21 cellular contexts compared by ENCODE assay signal in the genomic region with DNA sequence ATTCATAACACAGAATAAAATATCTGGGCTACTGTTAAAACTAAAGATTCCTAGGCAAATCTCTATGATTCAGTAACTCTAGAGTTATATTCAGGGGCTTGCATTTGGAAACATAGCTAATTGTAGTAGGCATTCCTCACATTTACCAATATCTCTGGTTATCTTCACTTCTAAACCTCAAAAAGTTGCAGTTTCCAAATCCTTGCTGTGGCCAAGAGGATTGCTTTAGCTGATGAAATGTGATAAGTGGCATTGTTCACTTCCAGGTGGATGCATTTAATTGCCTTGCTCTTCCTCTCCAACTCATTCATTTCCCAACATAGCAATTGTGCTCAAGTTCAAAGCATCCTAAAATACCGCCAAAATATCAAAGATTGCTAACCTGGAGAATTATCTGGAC.
"Had no signal": no experiment of that assay in that cellular context is flagged by ENCODE, and none has a peak within 500 bp of the region (broad histone marks: within the 10 kb centered on the region; RNA-seq: fewer than 3 reads in every experiment).

No MANE protein-coding gene starts in this region.

- H3K9me3 ChIP-seq: lower lobe of right lung, neutrophil, spleen, thoracic aorta, upper lobe of right lung had no signal

- H3K9ac ChIP-seq: parathyroid adenoma had no signal

- H3K79me2 ChIP-seq: parathyroid adenoma had no signal

- H3K27ac ChIP-seq: cardiac muscle cell, epithelial cell of prostate, lower lobe of right lung, neutrophil, parathyroid adenoma, spleen, thoracic aorta, upper lobe of right lung, VCaP had no signal

- H2AFZ ChIP-seq: parathyroid adenoma had no signal

- H3K4me1 ChIP-seq: lower lobe of right lung, parathyroid adenoma, spleen, upper lobe of right lung had no signal

- DNase-seq: activated CD4-positive, alpha-beta T cell treated with anti-CD3 and anti-CD28 coated beads, Interleukin-2, amount 50 U/mL, for 1 hour; activated CD4-positive, CD25-positive, alpha-beta regulatory T cell treated with anti-CD3 and anti-CD28 coated beads, Interleukin-2, amount 50 U/mL, for 72 hours; activated CD8-positive, alpha-beta memory T cell treated with anti-CD3 and anti-CD28 coated beads for 24 hours; activated CD8-positive, alpha-beta memory T cell treated with anti-CD3 and anti-CD28 coated beads, Interleukin-2, amount 50 U/mL, for 48 hours; activated effector memory CD4-positive, alpha-beta T cell treated with anti-CD3 and anti-CD28 coated beads, Interleukin-2, amount 50 U/mL, for 16 hours; activated naive CD4-positive, alpha-beta T cell treated with anti-CD3 and anti-CD28 coated beads, Interleukin-2, amount 50 U/mL, for 16 hours; activated T-cell treated with anti-CD3 and anti-CD28 coated beads, Interleukin-2, amount 50 U/mL, for 72 hours; dermis blood vessel endothelial cell; foreskin melanocyte; glutamatergic neuron; hippocampal formation; lower lobe of right lung; spleen; stimulated activated CD4-positive, alpha-beta T cell treated with anti-CD3 and anti-CD28 coated beads, Interleukin-4, amount 100 ng/mL, for 4 hours; upper lobe of right lung had no signal

- H3K4me3 ChIP-seq: cardiac muscle cell, lower lobe of right lung, spleen, thoracic aorta, upper lobe of right lung had no signal

- H3K36me3 ChIP-seq: cardiac muscle cell, lower lobe of right lung, neutrophil, spleen, thoracic aorta, upper lobe of right lung had no signal

- H3K27me3 ChIP-seq: cardiac muscle cell, neutrophil, spleen, upper lobe of right lung had no signal
